ENCODE assay signal across 19 cellular contexts in the genomic region with DNA sequence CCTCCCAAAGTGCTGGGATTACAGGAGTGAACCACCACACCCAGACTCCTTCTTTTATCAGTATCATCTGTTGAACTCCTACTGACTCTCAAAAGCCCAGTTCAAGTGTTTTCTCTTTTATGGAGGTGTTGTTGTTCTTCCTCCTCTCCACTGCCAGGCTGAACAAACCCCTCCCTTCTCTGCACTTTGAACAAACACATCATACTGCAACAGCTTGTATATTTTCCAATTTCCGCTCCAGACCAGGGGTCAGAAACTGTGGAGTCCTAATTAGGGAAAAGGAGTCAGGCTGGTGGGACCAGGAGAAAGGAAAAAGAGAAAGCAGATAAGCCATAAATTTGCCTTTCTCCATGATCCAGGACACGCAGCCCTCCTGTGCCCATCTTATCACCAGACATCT.
"Had no signal": no experiment of that assay in that cellular context is flagged by ENCODE, and none has a peak within 500 bp of the region (broad histone marks: within the 10 kb centered on the region; RNA-seq: fewer than 3 reads in every experiment).

No MANE protein-coding gene starts in this region.

- H3K27me3 ChIP-seq: MG63, SJSA1 had no signal

- FAIRE-seq: RCC 7860 had no signal

- H3K27ac ChIP-seq: SJSA1, SK-N-MC had no signal

- H3K36me3 ChIP-seq: MG63, SJSA1 had no signal

- DNase-seq: KBM-7, MG63, NCI-H1092, NCI-H1105 treated with DMSO at 0.1 percent for 48 hours, NCI-H1436, NCI-H187, NCI-H2081, NCI-H2171, NCI-H226, NCI-H446, NCI-H510A, NCI-H524 treated with DMSO at 0.1 percent for 48 hours, NCI-H774, Right ventricle myocardium superior, RPMI8226, SIG-M5 had no signal

- H3K4me3 ChIP-seq: MG63, SJSA1, SK-N-MC had no signal

- H3K9me3 ChIP-seq: MG63, SJSA1 had no signal
